Comparison of ENCODE assay signal across 1 cellular context in genomic region chr5:6740586-6741150, GRCh38.
TF ChIP-seq lines count a peak whose summit lies in the region.

No MANE protein-coding gene starts in this region.

TF ChIP-seq in IMR-90, 13 proteins besides CTCF, POLR2A, EP300 and RAD21 (continued from another document):
- no peak for TF ChIP-seq ELK1 (IDR thresholded peaks at IDR 0.05; ENCODE audit: borderline replicate concordance, low read depth, low read length)
- TF ChIP-seq MAZ (IDR thresholded peaks at IDR 0.05; ENCODE audit: borderline replicate concordance, low read depth, low read length), result no peak
- no peak for TF ChIP-seq RCOR1 (IDR thresholded peaks at IDR 0.05; ENCODE audit: insufficient replicate concordance, low read length)
- TF ChIP-seq SMC3 (IDR thresholded peaks at IDR 0.05; ENCODE audit: low read depth, low read length), result no peak
TF ChIP-seq in IMR-90: peak in this region for 0.
